Comparison of ENCODE assay signal across 23 cellular contexts in genomic region chr15:64782751-64783150, GRCh38. TPM values are rescaled to one million over a fixed set of nuclear protein-coding genes. Genes with fewer than 3 reads are reported as not detected.
"Had no signal": no experiment of that assay in that cellular context is flagged by ENCODE, and none has a peak within 500 bp of the region (broad histone marks: within the 10 kb centered on the region; RNA-seq: fewer than 3 reads in every experiment).

No MANE protein-coding gene starts in this region.

- H3K36me3 ChIP-seq: brain microvascular endothelial cell, esophagus squamous epithelium, neural progenitor cell, prostate gland, right atrium auricular region, transverse colon had no signal

- H3K9ac ChIP-seq: neural progenitor cell had no signal

- H3K4me3 Mint-ChIP-seq: activated B cell treated with CpG ODN at 0.5 μM for 24 hours; activated CD8-positive, alpha-beta T cell treated with anti-CD3 and anti-CD28 coated beads for 36 hours; activated naive CD4-positive, alpha-beta T cell treated with anti-CD3 and anti-CD28 coated beads, Interleukin-2, amount 10 ng/mL, durations not matched to agents 7 days and 5 days; activated naive CD8-positive, alpha-beta T cell treated with anti-CD3 and anti-CD28 coated beads, Interleukin-2, amount 50 U/mL, for 24 hours; activated T-cell treated with anti-CD3 and anti-CD28 coated beads, Interleukin-2, amount 50 U/mL, for 4 hours; neural progenitor cell had no signal

- H3K9me3 ChIP-seq: esophagus squamous epithelium, prostate gland, right atrium auricular region, transverse colon had no signal

- DNase-seq: activated B cell treated with CpG ODN at 0.5 μM for 24 hours; activated CD4-positive, alpha-beta T cell treated with anti-CD3 and anti-CD28 coated beads for 48 hours; activated CD8-positive, alpha-beta memory T cell treated with anti-CD3 and anti-CD28 coated beads, Interleukin-2, amount 50 U/mL, for 4 hours; activated CD8-positive, alpha-beta T cell treated with anti-CD3 and anti-CD28 coated beads for 36 hours; activated effector memory CD4-positive, alpha-beta T cell treated with Interleukin-2 at 50 U/mL for 16 hours; activated naive CD8-positive, alpha-beta T cell treated with anti-CD3 and anti-CD28 coated beads, Interleukin-2, amount 50 U/mL, for 24 hours; activated T-cell treated with anti-CD3 and anti-CD28 coated beads, Interleukin-2, amount 50 U/mL, for 4 hours; aorta; brain microvascular endothelial cell; cortex of kidney; effector CD4-positive, alpha-beta T cell; esophagus squamous epithelium; mammary epithelial cell; stimulated activated CD4-positive, alpha-beta T cell treated with anti-CD3 and anti-CD28 coated beads, Interleukin-2, amount 100 ng/mL, for 24 hours; stimulated activated naive CD8-positive, alpha-beta T cell treated with anti-CD3 and anti-CD28 coated beads, Interleukin-15, Interleukin-2, amounts not matched to agents 100 U/mL and 50 U/mL, for 24 hours; T-cell; transverse colon had no signal

- H3K36me3 Mint-ChIP-seq: activated naive CD4-positive, alpha-beta T cell treated with anti-CD3 and anti-CD28 coated beads, Interleukin-2, amount 10 ng/mL, durations not matched to agents 7 days and 5 days; neural progenitor cell; T-cell had no signal

- H3K27me3 ChIP-seq: brain microvascular endothelial cell, esophagus squamous epithelium, right atrium auricular region had no signal

- H3K27ac Mint-ChIP-seq: activated B cell treated with CpG ODN at 0.5 μM for 24 hours; activated CD8-positive, alpha-beta T cell treated with anti-CD3 and anti-CD28 coated beads for 36 hours; activated naive CD4-positive, alpha-beta T cell treated with anti-CD3 and anti-CD28 coated beads, Interleukin-2, amount 10 ng/mL, durations not matched to agents 7 days and 5 days; activated naive CD8-positive, alpha-beta T cell treated with anti-CD3 and anti-CD28 coated beads, Interleukin-2, amount 50 U/mL, for 24 hours; neural progenitor cell; T-cell had no signal

- H3K9me3 Mint-ChIP-seq: activated B cell treated with CpG ODN at 0.5 μM for 24 hours; activated CD8-positive, alpha-beta T cell treated with anti-CD3 and anti-CD28 coated beads for 36 hours; activated naive CD4-positive, alpha-beta T cell treated with anti-CD3 and anti-CD28 coated beads, Interleukin-2, amount 10 ng/mL, durations not matched to agents 7 days and 5 days; activated naive CD8-positive, alpha-beta T cell treated with anti-CD3 and anti-CD28 coated beads, Interleukin-2, amount 50 U/mL, for 24 hours; activated T-cell treated with anti-CD3 and anti-CD28 coated beads, Interleukin-2, amount 50 U/mL, for 4 hours; neural progenitor cell; T-cell had no signal

- H3K4me3 ChIP-seq: esophagus squamous epithelium, neural progenitor cell, prostate gland, right atrium auricular region, transverse colon had no signal

- ATAC-seq: activated CD8-positive, alpha-beta T cell treated with anti-CD3 and anti-CD28 coated beads for 36 hours; activated naive CD8-positive, alpha-beta T cell treated with anti-CD3 and anti-CD28 coated beads, Interleukin-2, amount 50 U/mL, for 24 hours; activated T-cell treated with anti-CD3 and anti-CD28 coated beads, Interleukin-2, amount 50 U/mL, for 4 hours; stimulated activated naive CD8-positive, alpha-beta T cell treated with anti-CD3 and anti-CD28 coated beads, Interleukin-15, Interleukin-2, amounts not matched to agents 100 U/mL and 50 U/mL, for 24 hours; T-cell had no signal

- H3K4me1 ChIP-seq: esophagus squamous epithelium, prostate gland, right atrium auricular region, transverse colon had no signal

- H3K27ac ChIP-seq: brain microvascular endothelial cell, esophagus squamous epithelium, neural progenitor cell, prostate gland, right atrium auricular region, transverse colon had no signal

RNA-seq across cellular contexts. Expression of gene RBPMS2, which starts 7.4 kb away (rescaled TPM):
- total RNA-seq: activated CD8-positive, alpha-beta T cell treated with anti-CD3 and anti-CD28 coated beads for 36 hours; mammary epithelial cell; osteoblast had no signal
- polyA plus RNA-seq: keratinocyte had no signal
